In the genomic region with DNA sequence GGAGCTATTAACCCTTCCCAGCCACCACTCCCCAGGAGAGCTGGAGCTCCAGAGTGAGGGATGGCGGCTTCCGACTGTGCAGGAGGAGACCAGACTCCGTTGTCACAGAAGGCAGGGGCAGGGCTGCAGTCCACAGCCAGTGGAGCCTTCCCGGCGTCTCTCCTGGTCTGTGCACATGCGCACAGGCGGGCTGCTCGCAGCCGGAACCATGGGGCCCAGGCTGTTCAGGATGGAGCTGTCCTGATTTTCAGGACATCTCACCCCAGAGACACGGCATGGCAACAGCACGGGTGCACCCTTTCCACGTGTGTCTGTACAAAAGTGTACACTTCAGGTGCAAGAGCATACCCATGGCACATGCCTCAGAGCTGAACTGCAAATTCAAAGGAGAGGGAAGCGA, we compare ENCODE assay signal across 13 cellular contexts. TPM values are rescaled to one million over a fixed set of nuclear protein-coding genes. Genes with fewer than 3 reads are reported as not detected.
DNase-seq lines count a peak whose midpoint lies in the region; ATAC-seq lines count a peak whose summit lies in the region.
"Had no signal": no experiment of that assay in that cellular context is flagged by ENCODE, and none has a peak within 500 bp of the region (broad histone marks: within the 10 kb centered on the region; RNA-seq: fewer than 3 reads in every experiment).

No MANE protein-coding gene starts in this region.

- ATAC-seq in esophagus mucosa: peak; percentile 85
- no peak for ATAC-seq in HG03432 (IDR thresholded peaks at IDR 0.05; ENCODE audit: unreplicated experiment)
- ATAC-seq in GM21367 (IDR thresholded peaks at IDR 0.05; ENCODE audit: unreplicated experiment): no peak
- no peak for ATAC-seq in GM21515 (IDR thresholded peaks at IDR 0.05; ENCODE audit: unreplicated experiment)

- DNase-seq in DMS153 treated with DMSO at 0.1 percent for 48 hours (lab: John Stamatoyannopoulos, UW; ENCODE audit: unreplicated experiment): peak; percentile 31
- DNase-seq in NCI-H69 (lab: John Stamatoyannopoulos, UW): peak; percentile 73
- peak; percentile 11 for DNase-seq in putamen (ENCODE audit: low spot score)
- DNase-seq in GOT3 (lab: John Stamatoyannopoulos, UW): no peak
- DNase-seq: immature natural killer cell, NCI-H1105, ovary, T-helper 2 cell, transverse colon had no signal

RNA-seq across cellular contexts. Expression of a gene that starts 28.8 kb away (rescaled TPM):
- 25.9 TPM for total RNA-seq in esophagus mucosa

RNA-seq across cellular contexts. Expression of a gene that starts 30.7 kb away (rescaled TPM):
- 61.7 TPM for total RNA-seq in esophagus mucosa
